In genomic region chr12:116263431-116263830, GRCh38 we compare ENCODE assay signal across 1 cellular context.
TF ChIP-seq lines count a peak whose summit lies in the region.

No MANE protein-coding gene starts in this region.

TF ChIP-seq in GM23338, 12 proteins besides CTCF, POLR2A, EP300 and RAD21 (continued from another document):
- TF ChIP-seq, protein P1, sequence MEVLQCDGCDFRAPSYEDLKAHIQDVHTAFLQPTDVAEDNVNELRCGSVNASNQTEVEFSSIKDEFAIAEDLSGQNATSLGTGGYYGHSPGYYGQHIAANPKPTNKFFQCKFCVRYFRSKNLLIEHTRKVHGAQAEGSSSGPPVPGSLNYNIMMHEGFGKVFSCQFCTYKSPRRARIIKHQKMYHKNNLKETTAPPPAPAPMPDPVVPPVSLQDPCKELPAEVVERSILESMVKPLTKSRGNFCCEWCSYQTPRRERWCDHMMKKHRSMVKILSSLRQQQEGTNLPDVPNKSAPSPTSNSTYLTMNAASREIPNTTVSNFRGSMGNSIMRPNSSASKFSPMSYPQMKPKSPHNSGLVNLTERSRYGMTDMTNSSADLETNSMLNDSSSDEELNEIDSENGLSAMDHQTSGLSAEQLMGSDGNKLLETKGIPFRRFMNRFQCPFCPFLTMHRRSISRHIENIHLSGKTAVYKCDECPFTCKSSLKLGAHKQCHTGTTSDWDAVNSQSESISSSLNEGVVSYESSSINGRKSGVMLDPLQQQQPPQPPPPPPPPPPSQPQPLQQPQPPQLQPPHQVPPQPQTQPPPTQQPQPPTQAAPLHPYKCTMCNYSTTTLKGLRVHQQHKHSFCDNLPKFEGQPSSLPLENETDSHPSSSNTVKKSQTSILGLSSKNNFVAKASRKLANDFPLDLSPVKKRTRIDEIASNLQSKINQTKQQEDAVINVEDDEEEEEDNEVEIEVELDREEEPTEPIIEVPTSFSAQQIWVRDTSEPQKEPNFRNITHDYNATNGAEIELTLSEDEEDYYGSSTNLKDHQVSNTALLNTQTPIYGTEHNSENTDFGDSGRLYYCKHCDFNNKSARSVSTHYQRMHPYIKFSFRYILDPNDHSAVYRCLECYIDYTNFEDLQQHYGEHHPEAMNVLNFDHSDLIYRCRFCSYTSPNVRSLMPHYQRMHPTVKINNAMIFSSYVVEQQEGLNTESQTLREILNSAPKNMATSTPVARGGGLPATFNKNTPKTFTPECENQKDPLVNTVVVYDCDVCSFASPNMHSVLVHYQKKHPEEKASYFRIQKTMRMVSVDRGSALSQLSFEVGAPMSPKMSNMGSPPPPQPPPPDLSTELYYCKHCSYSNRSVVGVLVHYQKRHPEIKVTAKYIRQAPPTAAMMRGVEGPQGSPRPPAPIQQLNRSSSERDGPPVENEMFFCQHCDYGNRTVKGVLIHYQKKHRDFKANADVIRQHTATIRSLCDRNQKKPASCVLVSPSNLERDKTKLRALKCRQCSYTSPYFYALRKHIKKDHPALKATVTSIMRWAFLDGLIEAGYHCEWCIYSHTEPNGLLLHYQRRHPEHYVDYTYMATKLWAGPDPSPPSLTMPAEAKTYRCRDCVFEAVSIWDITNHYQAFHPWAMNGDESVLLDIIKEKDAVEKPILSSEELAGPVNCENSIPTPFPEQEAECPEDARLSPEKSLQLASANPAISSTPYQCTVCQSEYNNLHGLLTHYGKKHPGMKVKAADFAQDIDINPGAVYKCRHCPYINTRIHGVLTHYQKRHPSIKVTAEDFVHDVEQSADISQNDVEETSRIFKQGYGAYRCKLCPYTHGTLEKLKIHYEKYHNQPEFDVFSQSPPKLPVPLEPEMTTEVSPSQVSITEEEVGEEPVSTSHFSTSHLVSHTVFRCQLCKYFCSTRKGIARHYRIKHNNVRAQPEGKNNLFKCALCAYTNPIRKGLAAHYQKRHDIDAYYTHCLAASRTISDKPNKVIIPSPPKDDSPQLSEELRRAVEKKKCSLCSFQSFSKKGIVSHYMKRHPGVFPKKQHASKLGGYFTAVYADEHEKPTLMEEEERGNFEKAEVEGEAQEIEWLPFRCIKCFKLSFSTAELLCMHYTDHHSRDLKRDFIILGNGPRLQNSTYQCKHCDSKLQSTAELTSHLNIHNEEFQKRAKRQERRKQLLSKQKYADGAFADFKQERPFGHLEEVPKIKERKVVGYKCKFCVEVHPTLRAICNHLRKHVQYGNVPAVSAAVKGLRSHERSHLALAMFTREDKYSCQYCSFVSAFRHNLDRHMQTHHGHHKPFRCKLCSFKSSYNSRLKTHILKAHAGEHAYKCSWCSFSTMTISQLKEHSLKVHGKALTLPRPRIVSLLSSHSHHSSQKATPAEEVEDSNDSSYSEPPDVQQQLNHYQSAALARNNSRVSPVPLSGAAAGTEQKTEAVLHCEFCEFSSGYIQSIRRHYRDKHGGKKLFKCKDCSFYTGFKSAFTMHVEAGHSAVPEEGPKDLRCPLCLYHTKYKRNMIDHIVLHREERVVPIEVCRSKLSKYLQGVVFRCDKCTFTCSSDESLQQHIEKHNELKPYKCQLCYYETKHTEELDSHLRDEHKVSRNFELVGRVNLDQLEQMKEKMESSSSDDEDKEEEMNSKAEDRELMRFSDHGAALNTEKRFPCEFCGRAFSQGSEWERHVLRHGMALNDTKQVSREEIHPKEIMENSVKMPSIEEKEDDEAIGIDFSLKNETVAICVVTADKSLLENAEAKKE (CRISPR knock-in tag; IDR thresholded peaks at IDR 0.05), result no peak
- no peak for TF ChIP-seq STAT1 (IDR thresholded peaks at IDR 0.05; ENCODE audit: unreplicated experiment)
- no peak for TF ChIP-seq EZH2 (IDR thresholded peaks at IDR 0.05; ENCODE audit: low read depth, unreplicated experiment)
- no peak for TF ChIP-seq NANOG (IDR thresholded peaks at IDR 0.05; ENCODE audit: borderline replicate concordance)
- no peak for TF ChIP-seq JUNB (IDR thresholded peaks at IDR 0.05; ENCODE audit: unreplicated experiment)
- no peak for TF ChIP-seq ETS1 (IDR thresholded peaks at IDR 0.05)
- no peak for TF ChIP-seq POLR2AphosphoS5 (IDR thresholded peaks at IDR 0.05; ENCODE audit: low read depth)
- no peak for TF ChIP-seq CREB1 (CRISPR knock-in tag; IDR thresholded peaks at IDR 0.05; ENCODE audit: low read depth)
- TF ChIP-seq EZH2phosphoT487 (IDR thresholded peaks at IDR 0.05; ENCODE audit: unreplicated experiment), result no peak
